Comparison of ENCODE assay signal across 21 cellular contexts in genomic region chr16:72480926-72481325, GRCh38.
DNase-seq lines count a peak whose midpoint lies in the region; ATAC-seq and TF ChIP-seq lines count a peak whose summit lies in the region.
"Had no signal": no experiment of that assay in that cellular context is flagged by ENCODE, and none has a peak within 500 bp of the region (broad histone marks: within the 10 kb centered on the region; RNA-seq: fewer than 3 reads in every experiment).

No MANE protein-coding gene starts in this region.

- H2AFZ ChIP-seq in fibroblast of lung (ENCODE audit: low read length) = no peak overlapping the region
- no peak overlapping the region for H2AFZ ChIP-seq in hepatocyte

- 91% methylated on average over 3 of the region's 3 CpGs for WGBS in hepatocyte (ENCODE audit: low lambda C conversion rate, missing lambda C conversion rate)

- H3K27ac ChIP-seq in VCaP (peak overlapping the region; percentile 40; the same call in 1 of the 2 replicates), fibroblast of lung (ENCODE audit: insufficient read depth, low read length) (no peak overlapping the region), hepatocyte (no peak overlapping the region)
- H3K27ac ChIP-seq: heart right ventricle, prostate gland, SJCRH30, tibial nerve, WERI-Rb-1 had no signal

- H3K36me3 ChIP-seq in fibroblast of lung (ENCODE audit: control insufficient read depth, insufficient read depth, low read length) (no peaks in the 10 kb centered on the region), hepatocyte (replicated peaks; ENCODE audit: insufficient read depth, low read depth) (no peaks in the 10 kb centered on the region)
- H3K36me3 ChIP-seq: heart right ventricle, prostate gland, SJCRH30, tibial nerve, WERI-Rb-1 had no signal

- no peaks in the 10 kb centered on the region for H3K9me3 ChIP-seq in fibroblast of lung (ENCODE audit: control insufficient read depth, insufficient read depth, low read depth, low read length)
- no peaks in the 10 kb centered on the region for H3K9me3 ChIP-seq in hepatocyte (ENCODE audit: low read depth)
- H3K9me3 ChIP-seq: heart right ventricle, prostate gland, SJCRH30, tibial nerve had no signal

- H3K4me1 ChIP-seq in fibroblast of lung (ENCODE audit: control insufficient read depth, extremely low read depth, insufficient read depth, low read length) (no peaks in the 10 kb centered on the region), hepatocyte (ENCODE audit: insufficient read depth) (no peaks in the 10 kb centered on the region)
- H3K4me1 ChIP-seq: prostate gland, SJCRH30, tibial nerve had no signal

- H3K79me2 ChIP-seq in fibroblast of lung (ENCODE audit: control insufficient read depth, insufficient read depth, low read length) = no peaks in the 10 kb centered on the region
- H3K79me2 ChIP-seq in hepatocyte = no peaks in the 10 kb centered on the region

- no peaks in the 10 kb centered on the region for H3K27me3 ChIP-seq in fibroblast of lung (ENCODE audit: control insufficient read depth, insufficient read depth, low read length)
- H3K27me3 ChIP-seq in hepatocyte = no peaks in the 10 kb centered on the region
- H3K27me3 ChIP-seq: heart right ventricle, SJCRH30, tibial nerve had no signal

- H3K9ac ChIP-seq in fibroblast of lung (ENCODE audit: insufficient read depth, low read length) = no peak overlapping the region

- TF ChIP-seq CTCF in VCaP (conservative IDR thresholded peaks at IDR 0.05) (no peak), fibroblast of lung (conservative IDR thresholded peaks at IDR 0.05 in 1 of 2, IDR thresholded peaks at IDR 0.05 in 1 of 2; ENCODE audit: low read depth in 1 of 2, low read length in 2 of 2) (no peak), hepatocyte (IDR thresholded peaks at IDR 0.05; ENCODE audit: poor library complexity) (no peak)

- H3K4me2 ChIP-seq in fibroblast of lung (ENCODE audit: extremely low read depth, insufficient read depth, low read length) (no peak overlapping the region), hepatocyte (no peak overlapping the region)

- H3K4me3 ChIP-seq in fibroblast of lung (replicated peaks in 1 of 4; ENCODE audit: control extremely low read depth in 1 of 4, insufficient read depth in 1 of 4, low read depth in 3 of 4, low read length in 4 of 4) (no peak overlapping the region), hepatocyte (no peak overlapping the region)
- H3K4me3 ChIP-seq: heart right ventricle, prostate gland, SJCRH30, skin epidermis, tibial nerve had no signal

- H4K20me1 ChIP-seq in fibroblast of lung (ENCODE audit: control insufficient read depth, extremely low read depth, insufficient read depth, low read length) (no peaks in the 10 kb centered on the region), hepatocyte (ENCODE audit: insufficient read depth, poor library complexity, severe bottlenecking) (no peaks in the 10 kb centered on the region)

- DNase-seq in EH (ENCODE audit: low read depth) (peak; percentile 75), fibroblast of lung (ENCODE audit: low read depth in 2 of 2) (peak; percentile 28 to 70), hepatocyte (ENCODE audit: low spot score) (no peak), SHP77 treated with DMSO at 0.1 percent for 48 hours (lab: John Stamatoyannopoulos, UW) (no peak)
- DNase-seq in activated CD4-positive, CD25-positive, alpha-beta regulatory T cell (lab: John Stamatoyannopoulos, UW) = no peak
- DNase-seq: amniotic stem cell; C1 segment of cervical spinal cord; heart right ventricle; KBM-7; left ventricle myocardium superior; NCI-H187; NCI-H345; SJCRH30; stimulated activated naive CD8-positive, alpha-beta T cell treated with anti-CD3 and anti-CD28 coated beads, Interleukin-15, Interleukin-2, amounts not matched to agents 100 U/mL and 50 U/mL, for 24 hours; WERI-Rb-1 had no signal

- ATAC-seq in HG03354 (IDR thresholded peaks at IDR 0.05; ENCODE audit: poor library complexity, severe bottlenecking, unreplicated experiment) = no peak
- ATAC-seq: esophagus mucosa; heart right ventricle; left ventricle myocardium superior; stimulated activated naive CD8-positive, alpha-beta T cell treated with anti-CD3 and anti-CD28 coated beads, Interleukin-15, Interleukin-2, amounts not matched to agents 100 U/mL and 50 U/mL, for 24 hours had no signal

- H3K9me2 ChIP-seq in hepatocyte (replicated peaks; ENCODE audit: insufficient read depth) = no peaks in the 10 kb centered on the region

Comparison
In these comparisons a context has a peak if more than half of its experiments do, and no peak if none do; other contexts are left out.
1. DNase-seq: peak in EH (single experiment) and fibroblast of lung (2 of 2); none in hepatocyte (single experiment), activated CD4-positive, CD25-positive, alpha-beta regulatory T cell (0 of 4) and SHP77 treated with DMSO at 0.1 percent for 48 hours (single experiment).